2 cellular contexts compared by ENCODE assay signal in genomic region chr3:32968367-32969087, GRCh38.
TF ChIP-seq lines count a peak whose summit lies in the region.

No MANE protein-coding gene starts in this region.

TF ChIP-seq in GM23338, 12 proteins besides CTCF, POLR2A, EP300 and RAD21:
- TF ChIP-seq ZNF462 (CRISPR knock-in tag; IDR thresholded peaks at IDR 0.05): no peak
- no peak for TF ChIP-seq ETS1 (IDR thresholded peaks at IDR 0.05)
- TF ChIP-seq REST (IDR thresholded peaks at IDR 0.05; ENCODE audit: unreplicated experiment): no peak
- no peak for TF ChIP-seq EZH2 (IDR thresholded peaks at IDR 0.05; ENCODE audit: low read depth, unreplicated experiment)
- no peak for TF ChIP-seq ZNF331 (CRISPR knock-in tag; IDR thresholded peaks at IDR 0.05; ENCODE audit: low read depth)
- TF ChIP-seq POLR2AphosphoS5 (IDR thresholded peaks at IDR 0.05; ENCODE audit: low read depth): no peak
- TF ChIP-seq CREB1 (CRISPR knock-in tag; IDR thresholded peaks at IDR 0.05; ENCODE audit: low read depth): no peak
- TF ChIP-seq JUNB (IDR thresholded peaks at IDR 0.05; ENCODE audit: unreplicated experiment): no peak
- TF ChIP-seq NANOG (IDR thresholded peaks at IDR 0.05; ENCODE audit: borderline replicate concordance): no peak
- TF ChIP-seq ZNF114 (CRISPR knock-in tag; IDR thresholded peaks at IDR 0.05): no peak
TF ChIP-seq in GM23338: peak in this region for 0.

TF ChIP-seq in K562, 482 proteins besides CTCF, POLR2A, EP300 and RAD21 (continued from another document):
- TF ChIP-seq ATF7 (IDR thresholded peaks at IDR 0.05) (no peak), ZNF431 (CRISPR knock-in tag; IDR thresholded peaks at IDR 0.05) (no peak), NELFE (IDR thresholded peaks at IDR 0.05; ENCODE audit: insufficient read depth, insufficient read length) (no peak)
